ENCODE assay signal across 9 cellular contexts in genomic region chr3:130905551-130905950, GRCh38. TPM values are rescaled to one million over a fixed set of nuclear protein-coding genes. Genes with fewer than 3 reads are reported as not detected.
DNase-seq lines count a peak whose midpoint lies in the region; ATAC-seq and TF ChIP-seq lines count a peak whose summit lies in the region.
"Had no signal": no experiment of that assay in that cellular context is flagged by ENCODE, and none has a peak within 500 bp of the region (broad histone marks: within the 10 kb centered on the region; RNA-seq: fewer than 3 reads in every experiment).

No MANE protein-coding gene starts in this region.

- POLR2A ChIA-PET in OCI-LY7 (lab: Charles Lee) = interaction anchor here (0.6 kb wide), 1 partner anchor 36 kb away, joined by 3 read pairs; no protein-coding TSS in a partner anchor

- H4K20me1 ChIP-seq in OCI-LY7 (ENCODE audit: insufficient read depth, low read length) = peaks cover 15% of the 10 kb centered on the region; the same call in 1 of the 2 replicates

- H3K4me2 ChIP-seq in OCI-LY7 (ENCODE audit: low read length) = peak overlapping the region; percentile 28; the same call in 1 of the 2 replicates

- TF ChIP-seq CTCF in AG09309 (IDR thresholded peaks at IDR 0.05; ENCODE audit: control insufficient read depth, insufficient read depth, low read depth, low read length, missing control alignments) (no peak), OCI-LY7 (conservative IDR thresholded peaks at IDR 0.05; ENCODE audit: low read length) (no peak)

- H3K27ac ChIP-seq in OCI-LY7 (ENCODE audit: low read depth, low read length, poor library complexity, severe bottlenecking) = peak overlapping the region; percentile 12

- DNase-seq in AG09309 (ENCODE audit: low read depth) (peak; percentile 69), OCI-LY7 (ENCODE audit: low spot score) (peak; percentile 23), left cardiac atrium (no peak), head of caudate nucleus (no peak), activated T-cell treated with anti-CD3 and anti-CD28 coated beads for 4 hours (no peak)
- DNase-seq: activated CD4-positive, alpha-beta memory T cell treated with anti-CD3 and anti-CD28 coated beads for 36 hours had no signal

- ATAC-seq in GM19043 (IDR thresholded peaks at IDR 0.05; ENCODE audit: low read depth, unreplicated experiment) (peak; percentile 34), left cardiac atrium (peak; percentile 35 to 55), GM19324 (IDR thresholded peaks at IDR 0.05; ENCODE audit: low FRiP score, unreplicated experiment) (no peak), HG03378 (IDR thresholded peaks at IDR 0.05; ENCODE audit: unreplicated experiment) (no peak)

- no peak overlapping the region for H3K4me3 ChIP-seq in AG09309 (ENCODE audit: control insufficient read depth, low read depth, low read length)
- no peak overlapping the region for H3K4me3 ChIP-seq in OCI-LY7 (ENCODE audit: low read depth, low read length, poor library complexity, severe bottlenecking)

- no TSS peak for BruUV-seq in OCI-LY7 (replicated peaks; lab: Mats Ljungman, UMichigan)

- CTCF ChIA-PET in OCI-LY7 (lab: Charles Lee; ENCODE audit: unreplicated experiment) = no interaction called here

- peaks cover 23% of the 10 kb centered on the region for H3K36me3 ChIP-seq in OCI-LY7 (ENCODE audit: insufficient read depth, low read length)

- no peak overlapping the region for H2AFZ ChIP-seq in OCI-LY7 (ENCODE audit: low read length)

- H3K4me1 ChIP-seq in OCI-LY7 (ENCODE audit: insufficient read depth, low read length, poor library complexity, severe bottlenecking) = peaks cover 52% of the 10 kb centered on the region

- 0 out of 2 replicates have a peak, but pooled peaks cover 6% of the 10 kb centered on the region for H3K9me3 ChIP-seq in OCI-LY7 (ENCODE audit: low read length)

- peaks cover 94% of the 10 kb centered on the region for H3K79me2 ChIP-seq in OCI-LY7 (ENCODE audit: insufficient read depth, low read depth, low read length)

- H3K9me2 ChIP-seq in OCI-LY7 (ENCODE audit: insufficient read depth, low read length) = no peaks in the 10 kb centered on the region

- intact Hi-C loops in OCI-LY7 (cut with micrococcal nuclease; ENCODE audit: unreplicated experiment) (no loop called here), left cardiac atrium (cut with DNase I) (no loop called here), head of caudate nucleus (cut with DNase I) (no loop called here)

RNA-seq across cellular contexts. Expression of gene ATP2C1, which starts 11.7 kb away (rescaled TPM):
- total RNA-seq in OCI-LY7 (2014; rRNA removed; shearing (Covaris generic)) = 28.6 and 31.1 TPM in 2 replicates
- total RNA-seq in OCI-LY7 (2022) (46.2 and 56.8 TPM in 2 replicates), left cardiac atrium (10 to 100 TPM; 51.0 to 51.9 TPM)

Comparison
In these comparisons a context has a peak if more than half of its experiments do, and no peak if none do; other contexts are left out.
1. DNase-seq: peak in AG09309 (single experiment) and OCI-LY7 (single experiment); none in left cardiac atrium (single experiment), head of caudate nucleus (0 of 42) and activated T-cell treated with anti-CD3 and anti-CD28 coated beads for 4 hours (single experiment).
2. ATAC-seq: peak in GM19043 (single experiment) and left cardiac atrium (2 of 2); none in GM19324 (single experiment) and HG03378 (single experiment).